15 cellular contexts compared by ENCODE assay signal in the genomic region with DNA sequence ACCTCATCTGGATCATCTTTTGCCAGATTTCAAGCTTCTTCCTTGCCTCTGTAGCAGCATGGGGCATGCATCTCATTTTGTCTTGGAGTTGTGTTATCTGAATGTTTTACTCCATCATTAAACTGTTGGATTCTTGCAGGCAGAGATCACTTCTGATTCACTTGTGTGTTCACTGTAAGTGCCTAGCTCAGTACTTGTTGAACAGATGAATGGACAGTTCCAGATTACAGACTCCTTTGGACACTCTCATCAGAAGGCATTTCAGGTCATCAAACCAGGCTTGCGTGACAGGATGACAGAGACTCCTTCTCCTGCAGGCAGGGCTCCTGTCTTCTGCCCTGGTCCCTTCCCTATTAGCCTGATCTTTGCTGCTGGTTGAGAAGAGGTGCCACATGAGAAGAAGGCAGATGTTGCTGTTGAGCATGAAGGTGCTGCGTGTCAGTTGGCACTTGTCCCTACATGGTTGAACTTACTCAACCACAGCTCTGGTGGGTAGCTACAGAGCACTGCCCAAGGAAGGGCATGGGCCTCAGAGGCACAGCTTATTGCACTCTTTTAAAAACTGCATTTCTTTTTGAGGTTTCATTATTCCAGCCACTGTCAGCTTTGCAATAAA. TPM values are rescaled to one million over a fixed set of nuclear protein-coding genes. Genes with fewer than 3 reads are reported as not detected.
DNase-seq lines count a peak whose midpoint lies in the region; ATAC-seq, FAIRE-seq and TF ChIP-seq lines count a peak whose summit lies in the region.
"Had no signal": no experiment of that assay in that cellular context is flagged by ENCODE, and none has a peak within 500 bp of the region (broad histone marks: within the 10 kb centered on the region; RNA-seq: fewer than 3 reads in every experiment).

No MANE protein-coding gene starts in this region.

- H3K4me3 Mint-ChIP-seq in CD14-positive monocyte (no peak overlapping the region), endodermal cell (no peak overlapping the region)
- H3K4me3 Mint-ChIP-seq: GM23338 had no signal

- no peak overlapping the region for H2AFZ ChIP-seq in IMR-90 (replicated peaks; ENCODE audit: low read length, poor library complexity)
- H2AFZ ChIP-seq in trophoblast cell (ENCODE audit: insufficient read depth, low read length, poor library complexity): no peak overlapping the region
- H2AFZ ChIP-seq: GM23338 had no signal

- H3K9me1 ChIP-seq in IMR-90 (ENCODE audit: insufficient read depth, low read length): peaks cover 23% of the 10 kb centered on the region; the same call in 1 of the 2 replicates

- H3K14ac ChIP-seq in IMR-90 (replicated peaks; ENCODE audit: low read depth, low read length) (no peak overlapping the region), trophoblast cell (ENCODE audit: low read length) (no peak overlapping the region)

- H3K79me1 ChIP-seq in IMR-90 (ENCODE audit: low read depth in 1 of 2, low read length in 2 of 2): peaks cover 21 to 59% of the 10 kb centered on the region in 2 experiments
- peaks cover 20% of the 10 kb centered on the region for H3K79me1 ChIP-seq in trophoblast cell (ENCODE audit: low read length)

- no peak overlapping the region for H3K4me3 ChIP-seq in IMR-90 (ENCODE audit: insufficient read depth, low read depth, low read length)
- no peak overlapping the region for H3K4me3 ChIP-seq in endodermal cell (ENCODE audit: low read length)
- H3K4me3 ChIP-seq in trophoblast cell (ENCODE audit: low read depth, low read length): no peak overlapping the region
- no peak overlapping the region for H3K4me3 ChIP-seq in pancreas
- H3K4me3 ChIP-seq: BLaER1, cardiac muscle cell, GM23338, left lung had no signal

- H2BK12ac ChIP-seq in trophoblast cell (ENCODE audit: low read length): no peak overlapping the region

- H3K27me3 ChIP-seq in IMR-90 (ENCODE audit: control insufficient read depth, insufficient read depth, low read length) (no peaks in the 10 kb centered on the region), endodermal cell (ENCODE audit: control insufficient read depth, insufficient read depth, low read length, poor library complexity, severe bottlenecking) (no peaks in the 10 kb centered on the region), trophoblast cell (ENCODE audit: insufficient read depth, low read length) (no peaks in the 10 kb centered on the region), pancreas (no peaks in the 10 kb centered on the region)
- H3K27me3 ChIP-seq: BLaER1, left lung had no signal

- TF ChIP-seq CTCF in CD14-positive monocyte (IDR thresholded peaks at IDR 0.05): no peak
- TF ChIP-seq CTCF in IMR-90 (conservative IDR thresholded peaks at IDR 0.05; ENCODE audit: low read depth, low read length): no peak
- no peak for TF ChIP-seq CTCF in endodermal cell (conservative IDR thresholded peaks at IDR 0.05)
- no peak for TF ChIP-seq CTCF in pancreas (IDR thresholded peaks at IDR 0.05)

- H4K91ac ChIP-seq in IMR-90 (ENCODE audit: insufficient read depth, low read depth, low read length) (no peak overlapping the region), trophoblast cell (ENCODE audit: low read depth, low read length) (peak overlapping the region; percentile 94)

- H3K36me3 Mint-ChIP-seq in CD14-positive monocyte (peaks cover 45 to 62% of the 10 kb centered on the region in 2 donors), endodermal cell (ENCODE audit: low read depth) (peaks cover 32% of the 10 kb centered on the region)

- H3K4me1 Mint-ChIP-seq in CD14-positive monocyte (peaks cover 67% of the 10 kb centered on the region), endodermal cell (peaks cover 64% of the 10 kb centered on the region)

- no peak overlapping the region for H3K27ac ChIP-seq in IMR-90 (ENCODE audit: insufficient read depth, low read length)
- H3K27ac ChIP-seq in endodermal cell (ENCODE audit: low read depth, low read length): peak overlapping the region; percentile 96
- peak overlapping the region; percentile 28 for H3K27ac ChIP-seq in trophoblast cell (ENCODE audit: low read depth, low read length)
- H3K27ac ChIP-seq in pancreas: no peak overlapping the region
- H3K27ac ChIP-seq: BLaER1, cardiac muscle cell had no signal

- H3K56ac ChIP-seq in IMR-90 (ENCODE audit: extremely low read depth, insufficient read depth, low read length): no peak overlapping the region

- intact Hi-C loops in CD14-positive monocyte (cut with micrococcal nuclease) (loop anchor here in 1 of 2 donors (2.0 kb wide), 2 partner anchors 39 to 49 kb away; no protein-coding TSS in a partner anchor), IMR-90 (cut with micrococcal nuclease) (no loop called here), pancreas (cut with DNase I) (no loop called here)

- no peak for TF ChIP-seq RAD21 in IMR-90 (IDR thresholded peaks at IDR 0.05; ENCODE audit: low read length)

- H3K23ac ChIP-seq in IMR-90 (ENCODE audit: low read depth, low read length) (0 out of 2 replicates have a peak overlapping the region, but pooled peaks have one; percentile 24), trophoblast cell (ENCODE audit: low read length) (no peak overlapping the region)

- no peak overlapping the region for H2AK9ac ChIP-seq in IMR-90 (replicated peaks; ENCODE audit: low read depth, low read length, poor library complexity)

- H4K12ac ChIP-seq in trophoblast cell (ENCODE audit: low read depth, low read length): no peak overlapping the region

- no peak overlapping the region for H3K4ac ChIP-seq in IMR-90 (ENCODE audit: low read depth, low read length)
- H3K4ac ChIP-seq in trophoblast cell (ENCODE audit: low read depth, low read length): peak overlapping the region; percentile 25

- no peaks in the 10 kb centered on the region for H3K9me3 Mint-ChIP-seq in CD14-positive monocyte
- H3K9me3 Mint-ChIP-seq in endodermal cell: peaks cover 4% of the 10 kb centered on the region
- H3K9me3 Mint-ChIP-seq: GM23338 had no signal

- H4K20me1 ChIP-seq in IMR-90 (ENCODE audit: insufficient read depth, low read length): peaks cover 17% of the 10 kb centered on the region

- H4K5ac ChIP-seq in IMR-90 (ENCODE audit: low read depth, low read length): no peak overlapping the region

- no peak overlapping the region for H2BK15ac ChIP-seq in IMR-90 (ENCODE audit: low read depth, low read length)

- no CpG with 5 or more reads among the region's 2 CpGs for WGBS in IMR-90 (ENCODE audit: extremely low coverage in 2 of 2, insufficient read length in 1 of 2), 2 experiments
- WGBS in endodermal cell (ENCODE audit: insufficient coverage in 1 of 2, insufficient read length in 1 of 2), 2 experiments: 99 to 100% methylated on average over 2 of the region's 2 CpGs
- WGBS in trophoblast cell (ENCODE audit: extremely low coverage, insufficient coverage, insufficient read length): no CpG with 5 or more reads among the region's 2 CpGs
- 67 to 68% methylated on average over 2 of the region's 2 CpGs for WGBS in pancreas, 2 donors

- 0 out of 2 replicates have a peak, but pooled peaks have one; percentile 16 for ATAC-seq in IMR-90 (ENCODE audit: low read depth)
- no peak for ATAC-seq in GM19328 (IDR thresholded peaks at IDR 0.05; ENCODE audit: unreplicated experiment)
- ATAC-seq in pancreas: no peak
- ATAC-seq: GM23338 had no signal

- H3K4me2 ChIP-seq in IMR-90 (ENCODE audit: low read depth, low read length): no peak overlapping the region
- H3K4me2 ChIP-seq in trophoblast cell (ENCODE audit: low read length): no peak overlapping the region
- H3K4me2 ChIP-seq: BLaER1, GM23338 had no signal

- FAIRE-seq in pancreas (lab: Jason Lieb, UNC): no peak

- BruUV-seq in IMR-90 (replicated peaks; lab: Mats Ljungman, UMichigan): no TSS peak

- peak overlapping the region; percentile 43 to 100 (median 100) for H3K27ac Mint-ChIP-seq in CD14-positive monocyte
- H3K27ac Mint-ChIP-seq in endodermal cell: peak overlapping the region; percentile 7
- H3K27ac Mint-ChIP-seq: GM23338 had no signal

- CTCF ChIA-PET in IMR-90 (lab: Yijun Ruan, JAX): interaction anchor here (0.6 kb wide), 1 partner anchor 780 kb away, joined by 4 read pairs; no protein-coding TSS in a partner anchor

- no peak overlapping the region for H4K8ac ChIP-seq in IMR-90 (ENCODE audit: low read depth in 2 of 2, low read length in 2 of 2)
- H4K8ac ChIP-seq in trophoblast cell (ENCODE audit: low read depth, low read length): no peak overlapping the region

- H3K79me2 ChIP-seq in trophoblast cell (ENCODE audit: control insufficient read depth, insufficient read depth, low read length, poor library complexity): peaks cover 2% of the 10 kb centered on the region

- H3K9me3 ChIP-seq in IMR-90 (ENCODE audit: control insufficient read depth, insufficient read depth, low read length): no peaks in the 10 kb centered on the region
- H3K9me3 ChIP-seq in endodermal cell (ENCODE audit: control insufficient read depth, low read length): peaks cover 17% of the 10 kb centered on the region
- peaks cover 1% of the 10 kb centered on the region for H3K9me3 ChIP-seq in trophoblast cell (ENCODE audit: insufficient read depth, low read depth, low read length)
- H3K9me3 ChIP-seq in pancreas: no peaks in the 10 kb centered on the region
- H3K9me3 ChIP-seq: BLaER1, left lung had no signal

- H3K36me3 ChIP-seq in IMR-90 (ENCODE audit: control insufficient read depth, insufficient read depth, low read length) (no peaks in the 10 kb centered on the region), endodermal cell (ENCODE audit: control insufficient read depth, insufficient read depth, low read length) (peaks cover 65% of the 10 kb centered on the region), trophoblast cell (ENCODE audit: control insufficient read depth in 1 of 2, insufficient read depth in 2 of 2, low read length in 2 of 2) (no peaks in the 10 kb centered on the region), pancreas (no peaks in the 10 kb centered on the region)
- H3K36me3 ChIP-seq: cardiac muscle cell, left lung had no signal

- H2BK5ac ChIP-seq in IMR-90 (ENCODE audit: low read depth, low read length, poor library complexity, severe bottlenecking) (no peak overlapping the region), trophoblast cell (ENCODE audit: low read depth, low read length, poor library complexity) (no peak overlapping the region)

- no peak overlapping the region for H2BK20ac ChIP-seq in IMR-90 (ENCODE audit: low read depth, low read length)

- H3K27me3 Mint-ChIP-seq in CD14-positive monocyte (ENCODE audit: low read depth in 3 of 3): peaks cover 0 to 3% (median 2%) of the 10 kb centered on the region in 3 donors
- no peaks in the 10 kb centered on the region for H3K27me3 Mint-ChIP-seq in endodermal cell (ENCODE audit: insufficient read depth)

- no peak overlapping the region for H2BK120ac ChIP-seq in IMR-90 (ENCODE audit: low read depth, low read length)
- peak overlapping the region; percentile 97 for H2BK120ac ChIP-seq in trophoblast cell (ENCODE audit: insufficient read depth, low read length, poor library complexity)

- no peak for TF ChIP-seq POLR2A in IMR-90 (IDR thresholded peaks at IDR 0.05; ENCODE audit: low read depth, low read length)

- dilution Hi-C loops in IMR-90 (cut with HindIII; ENCODE audit: low sequenced_read_pairs, unreplicated experiment): no loop called here

- in situ Hi-C loops in IMR-90 (cut with MboI; ENCODE audit: low sequenced_read_pairs): no loop called here

- H2AK5ac ChIP-seq in IMR-90 (ENCODE audit: low read depth, low read length) (no peak overlapping the region; the same call in 1 of the 2 replicates), trophoblast cell (ENCODE audit: low read length) (peak overlapping the region; percentile 23)

- no peak overlapping the region for H3K9ac ChIP-seq in IMR-90 (ENCODE audit: low read depth, low read length)
- no peak overlapping the region for H3K9ac ChIP-seq in endodermal cell (ENCODE audit: extremely low read depth, low read length, poor library complexity, severe bottlenecking)
- no peak overlapping the region for H3K9ac ChIP-seq in trophoblast cell (ENCODE audit: low read length)
- H3K9ac ChIP-seq: BLaER1 had no signal

- POLR2A ChIA-PET in IMR-90 (lab: Charles Lee; ENCODE audit: unreplicated experiment): no interaction called here

- H3K18ac ChIP-seq in IMR-90 (ENCODE audit: low read depth, low read length) (no peak overlapping the region), trophoblast cell (ENCODE audit: low read length) (peak overlapping the region; percentile 14)

- DNase-seq in CD14-positive monocyte (ENCODE audit: low spot score) (no peak), IMR-90 (peak; percentile 50), endodermal cell (no peak), trophoblast cell (peak; percentile 43 to 59), AG20443 (ENCODE audit: low spot score) (no peak), SW480 (ENCODE audit: low spot score) (no peak), pancreas (no peak)
- DNase-seq: activated CD4-positive, CD25-positive, alpha-beta regulatory T cell; left lung; occipital lobe; stimulated activated CD4-positive, alpha-beta T cell treated with anti-CD3 and anti-CD28 coated beads, Interleukin-15, amount 100 ng/mL, for 24 hours had no signal

- H3K4me1 ChIP-seq in IMR-90 (ENCODE audit: control insufficient read depth, insufficient read depth, low read length) (peaks cover 29% of the 10 kb centered on the region), endodermal cell (ENCODE audit: control insufficient read depth, insufficient read depth, low read length) (peaks cover 20% of the 10 kb centered on the region), trophoblast cell (ENCODE audit: control insufficient read depth in 1 of 2, insufficient read depth in 2 of 2, low read length in 2 of 2) (peaks cover 30 to 40% of the 10 kb centered on the region in 2 experiments), pancreas (peaks cover 0 to 21% (median 11%) of the 10 kb centered on the region in 3 donors)
- H3K4me1 ChIP-seq: BLaER1 had no signal

RNA-seq across cellular contexts. Expression of gene INPP4A, which starts 58.9 kb away (rescaled TPM):
- polyA plus RNA-seq in CD14-positive monocyte (10 to 100 TPM; 13.7 to 20.7 TPM), IMR-90 (2012; rRNA removed) (14.5 and 16.5 TPM in 2 replicates), pancreas (1 to 10 TPM; 4.0 to 4.9 TPM)
- total RNA-seq in IMR-90 (2012; rRNA removed) (22.8 and 27.1 TPM in 2 replicates), endodermal cell (10 to 100 TPM; 84.9 to 94.2 TPM), pancreas (10 to 100 TPM in 1 of 6 donors, 1 to 10 TPM in 5; 6.1 to 13.4 (median 7.7) TPM)
- 7.8 and 12.4 TPM in 2 replicates for polyA plus RNA-seq in IMR-90 (2012; cell fraction: cytosol; rRNA removed)
- polyA plus RNA-seq in IMR-90 (2012; cell fraction: nucleus; rRNA removed; ENCODE audit: low replicate concordance): 35.0 and 41.6 TPM in 2 replicates
- polyA plus RNA-seq in endodermal cell (2013, experiment 1 of 2): 31.9 TPM
- polyA plus RNA-seq in endodermal cell (2013, experiment 2 of 2): 33.3 TPM
- polyA plus RNA-seq in trophoblast cell (2013): 16.3 TPM in 2 replicates

Comparison
In these comparisons a context has a peak if more than half of its experiments do, and no peak if none do; other contexts are left out.
1. DNase-seq: peak in IMR-90 (single experiment) and trophoblast cell (2 of 2); none in CD14-positive monocyte (single experiment), endodermal cell (single experiment), AG20443 (single experiment), SW480 (single experiment) and pancreas (0 of 6).
2. H3K27ac ChIP-seq: peak in endodermal cell (single experiment) and trophoblast cell (single experiment); none in IMR-90 (single experiment) and pancreas (0 of 4).